ENCODE assay signal across 8 cellular contexts in the genomic region with DNA sequence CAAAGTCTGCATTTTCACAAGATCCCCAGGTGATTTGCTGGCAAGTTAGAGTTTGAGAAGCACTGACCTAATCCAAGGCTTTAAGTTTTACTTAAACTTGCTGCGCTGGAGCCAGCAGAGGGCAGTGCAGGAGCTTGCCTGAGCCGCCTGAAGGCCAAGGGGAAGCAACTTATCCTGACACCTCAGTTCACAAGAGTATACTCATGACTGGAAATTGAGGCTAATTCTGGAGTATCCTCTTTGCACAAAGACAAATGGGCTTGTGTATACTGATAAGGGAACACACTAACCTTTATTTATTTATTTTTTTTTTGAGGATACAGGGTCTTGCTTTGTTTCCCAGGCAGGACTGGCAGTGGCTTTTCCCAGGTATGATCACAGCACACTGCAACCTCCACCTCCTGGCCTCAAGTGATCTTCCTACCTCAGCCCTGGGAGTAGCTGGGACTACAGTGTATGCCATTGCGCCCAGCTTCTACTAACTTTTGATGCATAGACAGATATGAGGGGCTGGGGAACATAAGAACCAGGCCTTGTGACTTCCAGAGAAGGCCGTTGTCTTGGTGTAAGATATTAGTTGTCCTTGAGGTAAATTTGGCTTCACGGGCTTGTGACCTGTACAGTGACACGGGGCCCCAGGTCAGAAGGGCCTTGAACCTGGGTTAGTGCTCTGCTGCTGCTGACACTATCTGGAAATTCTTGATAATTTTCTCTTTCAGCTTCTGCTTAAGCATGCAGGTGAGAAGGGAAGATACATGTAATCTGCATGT. TPM values are rescaled to one million over a fixed set of nuclear protein-coding genes. Genes with fewer than 3 reads are reported as not detected.
DNase-seq lines count a peak whose midpoint lies in the region; ATAC-seq, FAIRE-seq and TF ChIP-seq lines count a peak whose summit lies in the region.

No MANE protein-coding gene starts in this region.

- H3K9me3 ChIP-seq in MG63 (no peaks in the 10 kb centered on the region), GM12878 (replicated peaks; ENCODE audit: control insufficient read depth, insufficient read depth, low read length) (no peaks in the 10 kb centered on the region)

- H3K4me2 ChIP-seq in GM12878 (ENCODE audit: control insufficient read depth, insufficient read depth): peak overlapping the region; percentile 46; the same call in 1 of the 2 replicates

- TF ChIP-seq EP300 in GM12878 (IDR thresholded peaks at IDR 0.05; ENCODE audit: borderline replicate concordance in 1 of 2, control insufficient read depth in 1 of 2, low read depth in 2 of 2, low read length in 2 of 2): peak in 1 of 2 experiments; percentile 10; a peak in 1 of 4 replicates

- ATAC-seq in GM21825 (IDR thresholded peaks at IDR 0.05; ENCODE audit: unreplicated experiment): peak; percentile 37
- peak; percentile 88 for ATAC-seq in GM12878

- POLR2A ChIA-PET in GM12878 (lab: Charles Lee): interaction anchor here (0.7 to 6.5 kb wide), 17 partner anchors 9 to 101 kb away, joined by 3 to 61 read pairs (median 6); partner anchors contain the start of gene SLAMF1

- no TSS peak for BruUV-seq in GM12878 (replicated peaks; lab: Mats Ljungman, UMichigan)

- H3K9ac ChIP-seq in GM12878 (ENCODE audit: control insufficient read depth, insufficient read depth, low read length): peak overlapping the region; percentile 37; the same call in 1 of the 2 replicates

- peaks cover 48% of the 10 kb centered on the region for H3K4me1 ChIP-seq in GM12878 (ENCODE audit: control insufficient read depth, insufficient read depth, low read length)

- H2AFZ ChIP-seq in GM12878 (ENCODE audit: control insufficient read depth, low read depth, low read length): no peak overlapping the region

- H4K20me1 ChIP-seq in GM12878 (ENCODE audit: control insufficient read depth, insufficient read depth): no peaks in the 10 kb centered on the region

- CTCF ChIA-PET in GM12878 (lab: Yijun Ruan, JAX): interaction anchor here (0.7 to 6.5 kb wide), 39 partner anchors 10 to 314 kb away, joined by 3 to 92 read pairs (median 6); partner anchors contain the start of genes CD244, CD48, ITLN2 and LY9

- TF ChIP-seq POLR2A in GM12878 (IDR thresholded peaks at IDR 0.05; ENCODE audit: low read depth, low read length): peak; percentile 31; the same call in 1 of the 2 replicates

- in situ Hi-C loops in GM12878 (cut with MboI): no loop called here

- under 1% methylated on average over 6 of the region's 6 CpGs for WGBS in GM12878 (ENCODE audit: insufficient coverage, insufficient replicate concordance, low lambda C conversion rate, missing lambda C conversion rate)

- RAD21 ChIA-PET in GM12878 (lab: Charles Lee; ENCODE audit: unreplicated experiment): interaction anchor here (0.7 to 6.8 kb wide), 27 partner anchors 8 to 314 kb away, joined by 3 to 132 read pairs (median 9); partner anchors contain the start of genes CD48, ITLN2 and SLAMF1

- H3K79me2 ChIP-seq in GM12878 (ENCODE audit: control insufficient read depth, insufficient read depth, low read length): peaks cover 23% of the 10 kb centered on the region

- peak; percentile 86 to 95 (median 92) for TF ChIP-seq CTCF in GM12878 (IDR thresholded peaks at IDR 0.05 in 2 of 3, conservative IDR thresholded peaks at IDR 0.05 in 1 of 3; ENCODE audit: control insufficient read depth in 2 of 3, extremely low read depth in 1 of 3, insufficient read depth in 1 of 3, low read depth in 3 of 3, low read length in 3 of 3)

- SMC1A ChIA-PET in GM12878 (lab: Charles Lee; ENCODE audit: uncharacterized antibody, unreplicated experiment): interaction anchor here (0.7 to 6.7 kb wide), 39 partner anchors 8 to 314 kb away, joined by 3 to 187 read pairs (median 6); partner anchors contain the start of genes CD48, ITLN2, SLAMF1 and SLAMF7

- H3K36me3 ChIP-seq in MG63: no peaks in the 10 kb centered on the region
- peaks cover 33 to 37% of the 10 kb centered on the region in 2 experiments; a peak in 3 of 4 replicates for H3K36me3 ChIP-seq in GM12878 (ENCODE audit: control insufficient read depth in 2 of 2, insufficient read depth in 2 of 2, low read length in 1 of 2)

- FAIRE-seq in TTC549 (lab: Jason Lieb, UNC) (peak; percentile 78), GM12878 (lab: Jason Lieb, UNC) (peak; percentile 23)

- DNase-seq in ELF-1 (ENCODE audit: low read depth, low spot score): peak; percentile 83
- peak; percentile 48 for DNase-seq in MG63
- peak; percentile 76 for DNase-seq in GM12878 (ENCODE audit: low read depth, low spot score)
- DNase-seq in iPS DF 4.7 (ENCODE audit: extremely low read depth, low spot score): peak; percentile 58
- peak; percentile 85 for DNase-seq in stimulated activated CD4-positive, alpha-beta T cell treated with anti-CD3 and anti-CD28 coated beads, Interleukin-15, amount 100 ng/mL, for 24 hours
- no peak for DNase-seq in GM19238 (ENCODE audit: insufficient read length, low spot score)

- TF ChIP-seq RAD21 in GM12878 (IDR thresholded peaks at IDR 0.05; ENCODE audit: insufficient read depth, low read depth, low read length): peak; percentile 87

- intact Hi-C loops in GM12878 (cut with micrococcal nuclease; ENCODE audit: unreplicated experiment): loop anchor here (2.0 to 5.0 kb wide), 4 partner anchors 29 to 155 kb away; partner anchors contain the start of genes CD48 and SLAMF1

- H3K4me3 ChIP-seq in MG63: no peak overlapping the region
- peak overlapping the region; percentile 2; the same call in 1 of the 2 replicates for H3K4me3 ChIP-seq in GM12878

- peaks cover 4% of the 10 kb centered on the region for H3K27me3 ChIP-seq in MG63
- no peaks in the 10 kb centered on the region for H3K27me3 ChIP-seq in GM12878 (replicated peaks in 1 of 2; ENCODE audit: control insufficient read depth in 2 of 2, insufficient read depth in 2 of 2, low read length in 1 of 2)

- peak overlapping the region; percentile 62 for H3K27ac ChIP-seq in GM12878 (ENCODE audit: control insufficient read depth, insufficient read depth)

TF ChIP-seq in GM12878, 131 proteins besides CTCF, POLR2A, EP300 and RAD21 (continues in another document):
- TF ChIP-seq EED (IDR thresholded peaks at IDR 0.05; ENCODE audit: low read depth): peak; percentile 57; the same call in 1 of the 2 replicates
- TF ChIP-seq SMAD5 (IDR thresholded peaks at IDR 0.05; ENCODE audit: low read depth): no peak
- TF ChIP-seq, protein P1, sequence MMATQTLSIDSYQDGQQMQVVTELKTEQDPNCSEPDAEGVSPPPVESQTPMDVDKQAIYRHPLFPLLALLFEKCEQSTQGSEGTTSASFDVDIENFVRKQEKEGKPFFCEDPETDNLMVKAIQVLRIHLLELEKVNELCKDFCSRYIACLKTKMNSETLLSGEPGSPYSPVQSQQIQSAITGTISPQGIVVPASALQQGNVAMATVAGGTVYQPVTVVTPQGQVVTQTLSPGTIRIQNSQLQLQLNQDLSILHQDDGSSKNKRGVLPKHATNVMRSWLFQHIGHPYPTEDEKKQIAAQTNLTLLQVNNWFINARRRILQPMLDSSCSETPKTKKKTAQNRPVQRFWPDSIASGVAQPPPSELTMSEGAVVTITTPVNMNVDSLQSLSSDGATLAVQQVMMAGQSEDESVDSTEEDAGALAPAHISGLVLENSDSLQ (IDR thresholded peaks at IDR 0.05): 0 out of 2 replicates have a peak, but pooled peaks have one; percentile 13

RNA-seq across cellular contexts. Expression of gene SLAMF1, which starts 29.0 kb away (rescaled TPM):
- not detected in 2 replicates for total RNA-seq in MG63 (2014; rRNA removed; shearing (Covaris generic); ENCODE audit: low replicate concordance)
- total RNA-seq in GM12878 (2013; cell fraction: nucleolus; rRNA removed): 1,111 and 1,167 TPM in 2 replicates
- total RNA-seq in GM12878 (2014; rRNA removed) (121 and 136 TPM in 2 replicates), GM12878 (2014; rRNA removed; fragmentation: Illumina TruSeq; extraction: Trizol) (134 and 145 TPM in 2 replicates), GM12878 (2021) (125 and 140 TPM in 2 replicates)
- polyA plus RNA-seq in GM12878 (2011; ENCODE audit: low read depth): 41.2 TPM
- polyA plus RNA-seq in GM12878 (2011; rRNA removed) (260 and 289 TPM in 2 replicates), GM12878 (2014; fragmentation: Illumina TruSeq; extraction: Trizol) (134 and 155 TPM in 2 replicates), GM12878 (2014; fragmentation: Nextera tagmentation; extraction: Ambion mirVana) (100 to 1,000 TPM; 128 to 145 TPM), GM12878 (2014; rRNA removed) (154 and 204 TPM in 2 replicates), GM12878 (2016; fragmentation: Nextera tagmentation; extraction: Ambion mirVana) (10 to 100 TPM; 87.3 to 89.7 TPM)
- 194 and 205 TPM in 2 replicates for polyA plus RNA-seq in GM12878 (2011; cell fraction: cytosol; rRNA removed)
- polyA plus RNA-seq in GM12878 (2011; cell fraction: nucleus; rRNA removed): 385 and 567 TPM in 2 replicates
- 73.7 and 121 TPM in 2 replicates for polyA plus RNA-seq in GM12878 (2012)
- polyA minus RNA-seq in GM12878 (2011; rRNA and poly(A)+ RNA removed): 378 and 409 TPM in 2 replicates
- polyA minus RNA-seq in GM12878 (2011; cell fraction: cytosol; rRNA and poly(A)+ RNA removed): 105 and 108 TPM in 2 replicates
- polyA minus RNA-seq in GM12878 (2011; cell fraction: nucleus; rRNA and poly(A)+ RNA removed): 309 and 389 TPM in 2 replicates

RNA-seq across cellular contexts. Expression of gene CD48, which starts 35.8 kb away (rescaled TPM):
- not detected in 2 replicates for total RNA-seq in MG63 (2014; rRNA removed; shearing (Covaris generic); ENCODE audit: low replicate concordance)
- total RNA-seq in GM12878 (2013; cell fraction: nucleolus; rRNA removed): 550 and 565 TPM in 2 replicates
- 415 and 499 TPM in 2 replicates for total RNA-seq in GM12878 (2014; rRNA removed)
- 445 and 463 TPM in 2 replicates for total RNA-seq in GM12878 (2014; rRNA removed; fragmentation: Illumina TruSeq; extraction: Trizol)
- 311 and 323 TPM in 2 replicates for total RNA-seq in GM12878 (2021)
- polyA plus RNA-seq in GM12878 (2011; ENCODE audit: low read depth): 1,141 TPM
- polyA plus RNA-seq in GM12878 (2011; rRNA removed): 1,315 and 1,412 TPM in 2 replicates
- polyA plus RNA-seq in GM12878 (2011; cell fraction: cytosol; rRNA removed): 831 and 1,170 TPM in 2 replicates
- polyA plus RNA-seq in GM12878 (2011; cell fraction: nucleus; rRNA removed): 317 and 485 TPM in 2 replicates
- 688 and 1,150 TPM in 2 replicates for polyA plus RNA-seq in GM12878 (2012)
- 487 and 663 TPM in 2 replicates for polyA plus RNA-seq in GM12878 (2014; fragmentation: Illumina TruSeq; extraction: Trizol)
- polyA plus RNA-seq in GM12878 (2014; fragmentation: Nextera tagmentation; extraction: Ambion mirVana): 100 to 1,000 TPM; 667 to 776 TPM
- 335 and 411 TPM in 2 replicates for polyA plus RNA-seq in GM12878 (2014; rRNA removed)
- polyA plus RNA-seq in GM12878 (2016; fragmentation: Nextera tagmentation; extraction: Ambion mirVana): 100 to 1,000 TPM; 302 to 328 TPM
- polyA minus RNA-seq in GM12878 (2011; rRNA and poly(A)+ RNA removed): 654 and 682 TPM in 2 replicates
- 176 and 177 TPM in 2 replicates for polyA minus RNA-seq in GM12878 (2011; cell fraction: cytosol; rRNA and poly(A)+ RNA removed)
- polyA minus RNA-seq in GM12878 (2011; cell fraction: nucleus; rRNA and poly(A)+ RNA removed): 79.5 and 82.9 TPM in 2 replicates

Comparison
In these comparisons a context has a peak if more than half of its experiments do, and no peak if none do; other contexts are left out.
1. RNA of gene SLAMF1, which starts 29.0 kb away (total RNA-seq): 121 to 1,167 TPM in GM12878; not detected in MG63; every median in the first group is over 100 times any median in the second.
2. RNA of gene CD48, which starts 35.8 kb away (total RNA-seq): 311 to 565 TPM in GM12878; not detected in MG63; every median in the first group is over 100 times any median in the second.